In the genomic region with DNA sequence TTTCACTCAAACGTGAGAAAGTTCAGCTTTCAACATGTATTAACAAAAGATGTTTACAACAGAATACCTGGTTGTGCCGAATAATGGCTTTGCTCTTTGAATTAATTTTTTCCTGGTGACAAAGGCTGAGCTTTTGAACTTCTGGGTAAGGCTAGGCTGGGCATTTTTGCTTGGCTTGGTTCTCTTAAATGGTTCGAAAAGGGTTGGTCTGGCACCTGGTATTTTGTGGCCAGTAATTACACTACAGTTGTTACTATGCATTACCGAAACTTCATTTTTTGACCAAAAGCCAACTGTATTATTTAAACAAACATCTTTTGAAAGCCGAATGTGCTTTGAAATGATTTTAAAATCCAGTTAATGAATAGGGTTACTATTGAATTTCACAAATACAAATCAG, we compare ENCODE assay signal across 16 cellular contexts. TPM values are rescaled to one million over a fixed set of nuclear protein-coding genes. Genes with fewer than 3 reads are reported as not detected.
DNase-seq lines count a peak whose midpoint lies in the region; ATAC-seq lines count a peak whose summit lies in the region.
"Had no signal": no experiment of that assay in that cellular context is flagged by ENCODE, and none has a peak within 500 bp of the region (broad histone marks: within the 10 kb centered on the region; RNA-seq: fewer than 3 reads in every experiment).

No MANE protein-coding gene starts in this region.

- H3K4me3 ChIP-seq in aorta (ENCODE audit: low read length in 2 of 2) = no peak overlapping the region
- H3K4me3 ChIP-seq: BLaER1, GM23338 had no signal

- peak; percentile 25 for ATAC-seq in esophagus mucosa
- no peak for ATAC-seq in HG02759 (IDR thresholded peaks at IDR 0.05; ENCODE audit: unreplicated experiment)
- ATAC-seq in aorta (ENCODE audit: low FRiP score) = no peak
- ATAC-seq: GM23338 had no signal

- H3K36me3 ChIP-seq in aorta (ENCODE audit: control insufficient read depth in 1 of 2, insufficient read depth in 2 of 2, low read length in 1 of 2) = no peaks in the 10 kb centered on the region
- H3K36me3 ChIP-seq: BLaER1 had no signal

- no peak overlapping the region for H3K27ac ChIP-seq in aorta (ENCODE audit: low read depth in 1 of 2, low read length in 2 of 2)
- H3K27ac ChIP-seq: 22Rv1, BLaER1 had no signal

- WGBS in aorta, 2 donors = 86 to 88% methylated on average over 5 of the region's 5 CpGs

- H3K27me3 ChIP-seq in aorta (ENCODE audit: control insufficient read depth in 1 of 2, insufficient read depth in 2 of 2, low read length in 1 of 2) = no peaks in the 10 kb centered on the region
- H3K27me3 ChIP-seq: BLaER1 had no signal

- DNase-seq in NCI-H2107 treated with DMSO at 0.1 percent for 48 hours (lab: John Stamatoyannopoulos, UW; ENCODE audit: unreplicated experiment) (peak; percentile 15), NCI-H2107 (lab: John Stamatoyannopoulos, UW) (no peak), DMS79 treated with DMSO at 0.1 percent for 48 hours (lab: John Stamatoyannopoulos, UW) (peak; percentile 78), NCI-H69 (lab: John Stamatoyannopoulos, UW) (peak; percentile 6), aorta (no peak)
- no peak for DNase-seq in activated CD4-positive, CD25-positive, alpha-beta regulatory T cell treated with anti-CD3 and anti-CD28 coated beads, Interleukin-2, amount 50 U/mL, for 72 hours
- DNase-seq: AML-193; CD4-positive, CD25-positive, alpha-beta regulatory T cell; DND-41; GDM1; H7 had no signal

- peaks cover 7 to 15% of the 10 kb centered on the region in 2 donors for H3K4me1 ChIP-seq in aorta (ENCODE audit: control insufficient read depth in 1 of 2, insufficient read depth in 2 of 2, low read length in 2 of 2)

- H3K9me3 ChIP-seq in aorta (ENCODE audit: control insufficient read depth, low read length) = no peaks in the 10 kb centered on the region
- H3K9me3 ChIP-seq: BLaER1 had no signal

- intact Hi-C loops in aorta (cut with DNase I) = loop anchor here in 1 of 2 donors (5.0 kb wide), 1 partner anchor 33 kb away; no protein-coding TSS in a partner anchor

RNA-seq across cellular contexts. Expression of a gene that starts 19.3 kb away (rescaled TPM):
- total RNA-seq in esophagus mucosa (179 TPM), aorta (100 to 1,000 TPM; 101 to 131 TPM)
- polyA plus RNA-seq in aorta = 100 to 1,000 TPM in 1 of 2 donors, 10 to 100 TPM in 1; 83.4 to 103 TPM

Comparison
In these comparisons a context has a peak if more than half of its experiments do, and no peak if none do; other contexts are left out.
1. DNase-seq: peak in NCI-H2107 treated with DMSO at 0.1 percent for 48 hours (single experiment), DMS79 treated with DMSO at 0.1 percent for 48 hours (single experiment) and NCI-H69 (single experiment); none in NCI-H2107 (single experiment), activated CD4-positive, CD25-positive, alpha-beta regulatory T cell treated with anti-CD3 and anti-CD28 coated beads, Interleukin-2, amount 50 U/mL, for 72 hours (single experiment) and aorta (0 of 2).